ENCODE assay signal across 1 cellular context in genomic region chr5:57495285-57495684, GRCh38.
TF ChIP-seq lines count a peak whose summit lies in the region.

No MANE protein-coding gene starts in this region.

TF ChIP-seq in GM23338, 12 proteins besides CTCF, POLR2A, EP300 and RAD21 (continued from another document):
- TF ChIP-seq ZNF462 (CRISPR knock-in tag; IDR thresholded peaks at IDR 0.05) (no peak), NANOG (IDR thresholded peaks at IDR 0.05; ENCODE audit: borderline replicate concordance) (no peak), POLR2AphosphoS5 (IDR thresholded peaks at IDR 0.05; ENCODE audit: low read depth) (no peak), STAT1 (IDR thresholded peaks at IDR 0.05; ENCODE audit: unreplicated experiment) (no peak)
TF ChIP-seq in GM23338: peak in this region for 0.
